ENCODE assay signal across 8 cellular contexts in the genomic region with DNA sequence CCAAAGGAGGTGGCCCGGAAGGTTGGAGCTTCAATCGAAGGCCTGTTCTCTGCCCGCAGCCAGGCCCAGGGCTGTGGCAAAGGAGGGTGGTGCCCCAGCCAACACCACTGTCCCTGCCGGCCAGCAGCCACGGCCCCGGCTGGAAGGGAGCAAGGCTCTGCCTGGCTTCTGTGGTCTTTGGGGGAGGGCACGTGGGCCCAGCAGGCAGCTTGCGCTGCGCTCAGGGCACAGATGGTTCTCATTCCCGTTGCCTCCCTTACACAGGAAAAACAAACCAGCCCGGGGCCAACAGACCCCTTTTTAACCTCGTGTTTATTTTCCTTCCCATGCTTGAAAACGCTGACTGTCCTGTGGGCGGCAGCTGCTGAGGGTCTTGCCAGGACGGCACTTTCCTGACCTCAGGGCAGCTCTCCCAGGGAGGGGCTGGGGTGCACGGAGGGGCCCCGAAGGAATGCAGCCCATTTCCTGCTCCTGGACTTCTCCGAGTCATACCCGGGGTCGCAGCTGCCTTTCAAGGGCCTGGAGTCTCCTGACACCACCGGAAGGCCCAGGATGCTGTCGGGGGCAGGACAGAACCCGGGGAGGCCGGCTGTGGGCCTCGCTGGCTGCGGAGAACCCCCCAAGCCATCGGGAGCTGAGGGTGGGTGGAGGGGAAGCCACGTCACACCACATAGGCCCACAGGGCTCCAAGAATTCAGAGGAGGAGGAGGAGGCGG. TPM values are rescaled to one million over a fixed set of nuclear protein-coding genes. Genes with fewer than 3 reads are reported as not detected.
DNase-seq lines count a peak whose midpoint lies in the region; ATAC-seq, FAIRE-seq and TF ChIP-seq lines count a peak whose summit lies in the region.

No MANE protein-coding gene starts in this region.

- FAIRE-seq in endothelial cell of umbilical vein (lab: Jason Lieb, UNC) (peak; percentile 18), H54 (lab: Jason Lieb, UNC) (no peak)

- no peaks in the 10 kb centered on the region for H3K36me3 ChIP-seq in endothelial cell of umbilical vein (ENCODE audit: control insufficient read depth in 2 of 2, extremely low read depth in 1 of 2, insufficient read depth in 2 of 2, low read length in 2 of 2)

- H3K9me3 ChIP-seq in endothelial cell of umbilical vein (replicated peaks; ENCODE audit: control insufficient read depth, insufficient read depth, low read length), result no peaks in the 10 kb centered on the region

- no peaks in the 10 kb centered on the region for H3K36me3 Mint-ChIP-seq in nephron (ENCODE audit: low read depth)

- TF ChIP-seq CTCF in AG10803 (conservative IDR thresholded peaks at IDR 0.05; ENCODE audit: low read length) (no peak; the same call in 1 of the 2 replicates), endothelial cell of umbilical vein (IDR thresholded peaks at IDR 0.05; ENCODE audit: extremely low read depth in 1 of 2, insufficient read depth in 1 of 2, low read depth in 1 of 2, low read length in 2 of 2) (no peak), nephron (IDR thresholded peaks at IDR 0.05; ENCODE audit: unreplicated experiment in 3 of 3) (no peak)

- H3K27ac Mint-ChIP-seq in nephron, result peak overlapping the region; percentile 71 to 94 (median 94)

- no peaks in the 10 kb centered on the region for H4K20me1 ChIP-seq in endothelial cell of umbilical vein (replicated peaks; ENCODE audit: control insufficient read depth, extremely low read depth, insufficient read depth, low read length)

- ATAC-seq in GM21447 (IDR thresholded peaks at IDR 0.05; ENCODE audit: unreplicated experiment), result no peak

- dilution Hi-C loops in endothelial cell of umbilical vein (cut with MboI; ENCODE audit: extremely low pct_ligation_motif_present, low sequenced_read_pairs), result no loop called here

- peak overlapping the region; percentile 29 for H3K9ac ChIP-seq in endothelial cell of umbilical vein (replicated peaks; ENCODE audit: extremely low read depth, insufficient read depth, low read length)

- H2AFZ ChIP-seq in endothelial cell of umbilical vein (ENCODE audit: low read depth, low read length), result peak overlapping the region; percentile 10

- peaks cover 20% of the 10 kb centered on the region for H3K4me1 ChIP-seq in endothelial cell of umbilical vein (ENCODE audit: control insufficient read depth, extremely low read depth, insufficient read depth, low read length)

- peak overlapping the region; percentile 55 for H3K27ac ChIP-seq in endothelial cell of umbilical vein (ENCODE audit: insufficient read depth, low read depth, low read length)

- no peaks in the 10 kb centered on the region for H3K27me3 ChIP-seq in endothelial cell of umbilical vein (ENCODE audit: control insufficient read depth in 2 of 2, insufficient read depth in 2 of 2, low read length in 2 of 2)

- H3K4me3 ChIP-seq in AG10803 (ENCODE audit: low read length), result peak overlapping the region; percentile 45
- H3K4me3 ChIP-seq in endothelial cell of umbilical vein (replicated peaks in 1 of 3; ENCODE audit: insufficient read depth in 1 of 3, low read depth in 1 of 3, low read length in 3 of 3), result no peak overlapping the region

- intact Hi-C loops in endothelial cell of umbilical vein (cut with micrococcal nuclease), result no loop called here

- H3K4me2 ChIP-seq in endothelial cell of umbilical vein (ENCODE audit: insufficient read depth, low read length), result no peak overlapping the region

- TF ChIP-seq POLR2A in endothelial cell of umbilical vein (IDR thresholded peaks at IDR 0.05; ENCODE audit: low read depth, low read length) (no peak), H54 (IDR thresholded peaks at IDR 0.05; ENCODE audit: low read depth, low read length) (no peak)

- peaks cover 22% of the 10 kb centered on the region for H3K4me1 Mint-ChIP-seq in nephron

- H3K9me1 ChIP-seq in endothelial cell of umbilical vein (replicated peaks; ENCODE audit: control insufficient read depth, extremely low read depth, insufficient read depth, low read length), result no peaks in the 10 kb centered on the region

- H3K79me2 ChIP-seq in endothelial cell of umbilical vein (ENCODE audit: control insufficient read depth, insufficient read depth, low read length), result peaks cover 30% of the 10 kb centered on the region

- H3K4me3 Mint-ChIP-seq in nephron, result peak overlapping the region; percentile 78 to 85 (median 78)

- CTCF ChIA-PET in endothelial cell of umbilical vein (lab: Charles Lee), result interaction anchor here (0.7 to 2.8 kb wide), 6 partner anchors 9 to 41 kb away, joined by 3 to 13 read pairs (median 4); a partner anchor contains a TSS

- peaks cover 6% of the 10 kb centered on the region for H3K27me3 Mint-ChIP-seq in nephron (ENCODE audit: low read depth)

- H3K9me3 Mint-ChIP-seq in nephron, result peaks cover 2% of the 10 kb centered on the region

- peak; percentile 90 for DNase-seq in AG10803 (ENCODE audit: low read depth)
- DNase-seq in NCI-H69 (lab: John Stamatoyannopoulos, UW), result peak; percentile 83
- peak; percentile 67 for DNase-seq in endothelial cell of umbilical vein (ENCODE audit: low read depth, low spot score)
- DNase-seq in H54 (ENCODE audit: insufficient read length, low spot score), result no peak
- no peak for DNase-seq in mesenteric fat pad (ENCODE audit: low spot score)
- no peak for DNase-seq in inferior parietal cortex (ENCODE audit: extremely low spot score)

- no TSS peak for BruUV-seq in endothelial cell of umbilical vein (replicated peaks; lab: Mats Ljungman, UMichigan)

- POLR2A ChIA-PET in endothelial cell of umbilical vein (lab: Charles Lee), result no interaction called here

TF ChIP-seq in endothelial cell of umbilical vein, 7 proteins besides CTCF, POLR2A, EP300 and RAD21:
- no peak for TF ChIP-seq GATA2 (IDR thresholded peaks at IDR 0.05; ENCODE audit: insufficient read depth, insufficient read length, low read depth, low read length)
- TF ChIP-seq MYC (IDR thresholded peaks at IDR 0.05; ENCODE audit: low read depth, low read length), result no peak
- TF ChIP-seq POLR2AphosphoS5 (IDR thresholded peaks at IDR 0.05; ENCODE audit: insufficient read depth, low read depth, low read length), result no peak
- no peak for TF ChIP-seq JUN (IDR thresholded peaks at IDR 0.05; ENCODE audit: borderline replicate concordance, insufficient read depth, insufficient read length, low read depth)
- TF ChIP-seq FOS (IDR thresholded peaks at IDR 0.05; ENCODE audit: borderline replicate concordance, insufficient read depth, low read length), result no peak
- no peak for TF ChIP-seq EZH2 (IDR thresholded peaks at IDR 0.05; ENCODE audit: borderline replicate concordance, low read depth, low read length, severe bottlenecking)
- TF ChIP-seq, protein P1, sequence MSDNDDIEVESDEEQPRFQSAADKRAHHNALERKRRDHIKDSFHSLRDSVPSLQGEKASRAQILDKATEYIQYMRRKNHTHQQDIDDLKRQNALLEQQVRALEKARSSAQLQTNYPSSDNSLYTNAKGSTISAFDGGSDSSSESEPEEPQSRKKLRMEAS (IDR thresholded peaks at IDR 0.05; ENCODE audit: insufficient read depth, insufficient read length), result no peak

RNA-seq across cellular contexts. Expression of a gene that starts 1.1 kb away (rescaled TPM):
- total RNA-seq in endothelial cell of umbilical vein (42.8 and 47.1 TPM in 2 replicates), mesenteric fat pad (11.0 TPM)
- polyA plus RNA-seq in endothelial cell of umbilical vein, result 34.6 and 40.3 TPM in 2 replicates
- 16.7 and 24.9 TPM in 2 replicates for polyA plus RNA-seq in endothelial cell of umbilical vein (2011; cell fraction: cytosol; rRNA removed)
- polyA plus RNA-seq in endothelial cell of umbilical vein (2011; cell fraction: nucleus; rRNA removed), result 81.4 and 102 TPM in 2 replicates
- 22.3 and 40.4 TPM in 2 replicates for polyA plus RNA-seq in endothelial cell of umbilical vein (2012)
- 12.5 and 17.5 TPM in 2 replicates for polyA minus RNA-seq in endothelial cell of umbilical vein
- polyA minus RNA-seq in endothelial cell of umbilical vein (2011; cell fraction: cytosol; rRNA and poly(A)+ RNA removed), result 7.5 TPM
- polyA minus RNA-seq in endothelial cell of umbilical vein (2011; cell fraction: nucleus; rRNA and poly(A)+ RNA removed), result 20.3 and 41.3 TPM in 2 replicates

RNA-seq across cellular contexts. Expression of a gene that starts 22.3 kb away (rescaled TPM):
- total RNA-seq in endothelial cell of umbilical vein (not detected in 2 replicates), mesenteric fat pad (not detected)
- not detected in 2 replicates for polyA plus RNA-seq in endothelial cell of umbilical vein
- polyA plus RNA-seq in endothelial cell of umbilical vein (2011; cell fraction: cytosol; rRNA removed), result not detected in 2 replicates
- polyA plus RNA-seq in endothelial cell of umbilical vein (2011; cell fraction: nucleus; rRNA removed), result not detected in 2 replicates
- not detected in 2 replicates for polyA plus RNA-seq in endothelial cell of umbilical vein (2012)
- polyA minus RNA-seq in endothelial cell of umbilical vein, result not detected in 2 replicates
- polyA minus RNA-seq in endothelial cell of umbilical vein (2011; cell fraction: cytosol; rRNA and poly(A)+ RNA removed), result 0.41 TPM
- polyA minus RNA-seq in endothelial cell of umbilical vein (2011; cell fraction: nucleus; rRNA and poly(A)+ RNA removed), result not detected in 2 replicates

RNA-seq across cellular contexts. Expression of a gene that starts 37.3 kb away (rescaled TPM):
- total RNA-seq in endothelial cell of umbilical vein (26.9 and 27.5 TPM in 2 replicates), mesenteric fat pad (22.6 TPM)
- 23.0 and 38.4 TPM in 2 replicates for polyA plus RNA-seq in endothelial cell of umbilical vein
- polyA plus RNA-seq in endothelial cell of umbilical vein (2011; cell fraction: cytosol; rRNA removed), result 12.6 and 14.5 TPM in 2 replicates
- polyA plus RNA-seq in endothelial cell of umbilical vein (2011; cell fraction: nucleus; rRNA removed), result 7.0 and 8.5 TPM in 2 replicates
- 12.0 and 12.5 TPM in 2 replicates for polyA plus RNA-seq in endothelial cell of umbilical vein (2012)
- 2.1 and 2.6 TPM in 2 replicates for polyA minus RNA-seq in endothelial cell of umbilical vein
- 6.8 TPM for polyA minus RNA-seq in endothelial cell of umbilical vein (2011; cell fraction: cytosol; rRNA and poly(A)+ RNA removed)
- polyA minus RNA-seq in endothelial cell of umbilical vein (2011; cell fraction: nucleus; rRNA and poly(A)+ RNA removed), result 1.7 and 3.0 TPM in 2 replicates

RNA-seq across cellular contexts. Expression of a gene that starts 47.2 kb away (rescaled TPM):
- 0.16 and 0.71 TPM in 2 replicates for total RNA-seq in endothelial cell of umbilical vein
- 0.19 and 0.22 TPM in 2 replicates for polyA plus RNA-seq in endothelial cell of umbilical vein
- 0.13 and 0.23 TPM in 2 replicates for polyA plus RNA-seq in endothelial cell of umbilical vein (2011; cell fraction: cytosol; rRNA removed)
- 0.83 and 0.88 TPM in 2 replicates for polyA plus RNA-seq in endothelial cell of umbilical vein (2011; cell fraction: nucleus; rRNA removed)
- polyA plus RNA-seq in endothelial cell of umbilical vein (2012), result 0.43 and 0.74 TPM in 2 replicates
- polyA minus RNA-seq in endothelial cell of umbilical vein, result 0.28 and 0.39 TPM in 2 replicates
- polyA minus RNA-seq in endothelial cell of umbilical vein (2011; cell fraction: cytosol; rRNA and poly(A)+ RNA removed), result 2.0 TPM
- 0.34 and 0.43 TPM in 2 replicates for polyA minus RNA-seq in endothelial cell of umbilical vein (2011; cell fraction: nucleus; rRNA and poly(A)+ RNA removed)
- 4.3 TPM for total RNA-seq in mesenteric fat pad

Comparison
In these comparisons a context has a peak if more than half of its experiments do, and no peak if none do; other contexts are left out.
1. DNase-seq: peak in AG10803 (single experiment), NCI-H69 (single experiment) and endothelial cell of umbilical vein (single experiment); none in H54 (single experiment), mesenteric fat pad (single experiment) and inferior parietal cortex (single experiment).